Comparison of ENCODE assay signal across 14 cellular contexts in the genomic region with DNA sequence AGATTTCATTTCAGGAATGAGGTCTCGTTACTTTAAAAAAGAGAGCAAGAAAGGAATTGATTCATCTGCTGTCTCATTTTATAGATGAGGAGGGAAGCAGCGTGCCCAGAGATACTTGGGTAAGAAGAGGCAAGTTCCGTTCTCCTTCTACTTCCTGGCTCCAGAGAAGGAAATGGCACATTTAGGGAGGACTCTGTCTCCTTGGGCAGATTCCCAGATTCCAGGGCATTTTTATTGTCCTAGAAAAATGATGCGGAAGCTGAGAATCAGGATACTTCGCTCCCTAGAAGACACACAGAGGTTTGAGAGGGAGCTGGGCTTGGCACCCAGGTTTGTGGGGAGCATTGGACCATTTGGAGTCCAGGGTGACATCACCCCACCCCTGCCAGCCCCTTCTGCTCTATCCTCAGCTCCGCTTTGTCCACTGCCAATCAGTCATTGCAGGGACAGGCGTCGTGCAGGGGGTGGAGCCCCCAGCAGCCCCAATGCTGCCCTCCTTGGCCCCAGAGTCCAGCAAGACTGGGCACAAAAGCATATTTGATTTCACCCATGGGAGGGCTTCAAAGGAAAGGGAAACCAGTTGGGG.
A peak's percentile ranks its signal among the peaks of the same experiment; 100 is the strongest.
DNase-seq lines count a peak whose midpoint lies in the region; ATAC-seq, FAIRE-seq and TF ChIP-seq lines count a peak whose summit lies in the region.
"Had no signal": no experiment of that assay in that cellular context is flagged by ENCODE, and none has a peak within 500 bp of the region (broad histone marks: within the 10 kb centered on the region; RNA-seq: fewer than 3 reads in every experiment).

No MANE protein-coding gene starts in this region.

- DNase-seq in EH (ENCODE audit: low read depth), result peak; percentile 63
- DNase-seq in RWPE1 (ENCODE audit: low spot score), result no peak
- DNase-seq in keratinocyte (ENCODE audit: low read depth, low spot score), result no peak
- DNase-seq in gastrocnemius medialis, result no peak
- DNase-seq in HuH-7 (ENCODE audit: low spot score), result no peak
- DNase-seq in GM13976 (ENCODE audit: low spot score), result no peak
- DNase-seq in GM19240 (ENCODE audit: insufficient read length, low spot score), result no peak
- DNase-seq: activated T-cell treated with anti-CD3 and anti-CD28 coated beads, Interleukin-2, amount 50 U/mL, for 72 hours; H7; SHP77 treated with DMSO at 0.1 percent for 48 hours had no signal

- H3K4me3 ChIP-seq in keratinocyte (ENCODE audit: control insufficient read depth in 2 of 3, extremely low read depth in 1 of 3, insufficient read depth in 2 of 3, low read depth in 1 of 3, low read length in 3 of 3) (peak overlapping the region in 1 of 3 experiments; percentile 52), gastrocnemius medialis (no peak overlapping the region)
- H3K4me3 ChIP-seq: lung had no signal

- ATAC-seq in gastrocnemius medialis (no peak), GM18907 (IDR thresholded peaks at IDR 0.05; ENCODE audit: unreplicated experiment) (no peak)
- ATAC-seq: activated T-cell treated with anti-CD3 and anti-CD28 coated beads, Interleukin-2, amount 50 U/mL, for 72 hours had no signal

- in situ Hi-C loops in gastrocnemius medialis (cut with MboI; ENCODE audit: low sequenced_read_pairs in 4 of 4), result no loop called here
- in situ Hi-C loops in GM13976 (cut with MboI; ENCODE audit: low sequenced_read_pairs, unreplicated experiment), result no loop called here

- intact Hi-C loops in gastrocnemius medialis (cut with DNase I; ENCODE audit: low total_unique reads), result no loop called here

- no peaks in the 10 kb centered on the region for H3K79me2 ChIP-seq in keratinocyte (ENCODE audit: control insufficient read depth, insufficient read depth, low read length)

- H3K4me1 ChIP-seq in keratinocyte (ENCODE audit: control insufficient read depth, extremely low read depth, insufficient read depth, low read length), result peaks cover 37% of the 10 kb centered on the region
- H3K4me1 ChIP-seq in gastrocnemius medialis, result peaks cover 18% of the 10 kb centered on the region in 2 donors
- H3K4me1 ChIP-seq: Caco-2 had no signal

- H3K27me3 ChIP-seq in keratinocyte (ENCODE audit: control insufficient read depth, extremely low read depth, insufficient read depth, low read length), result no peaks in the 10 kb centered on the region
- H3K27me3 ChIP-seq in gastrocnemius medialis, result no peaks in the 10 kb centered on the region

- POLR2A ChIA-PET in RWPE1 (lab: Yijun Ruan, JAX; ENCODE audit: low non-redundant PET), result no interaction called here

- CTCF ChIA-PET in RWPE1 (lab: Yijun Ruan, JAX), result no interaction called here

- H3K36me3 ChIP-seq in keratinocyte (ENCODE audit: control insufficient read depth in 2 of 2, extremely low read depth in 1 of 2, insufficient read depth in 2 of 2, low read length in 2 of 2) (no peaks in the 10 kb centered on the region), gastrocnemius medialis (no peaks in the 10 kb centered on the region)

- H3K9ac ChIP-seq in keratinocyte (ENCODE audit: control insufficient read depth, extremely low read depth, insufficient read depth, low read length), result peak overlapping the region; percentile 49
- H3K9ac ChIP-seq: KMS-11 had no signal

- peak overlapping the region; percentile 84 for H2AFZ ChIP-seq in keratinocyte (ENCODE audit: control insufficient read depth, low read length)

- dilution Hi-C loops in keratinocyte (cut with MboI; ENCODE audit: extremely low pct_ligation_motif_present, low sequenced_read_pairs), result no loop called here

- TF ChIP-seq POLR2A in gastrocnemius medialis (IDR thresholded peaks at IDR 0.05), result no peak

- H3K27ac ChIP-seq in RWPE1 (peak overlapping the region; percentile 97), keratinocyte (ENCODE audit: control insufficient read depth, insufficient read depth, low read length) (no peak overlapping the region), gastrocnemius medialis (peak overlapping the region in 3 of 4 donors; percentile 12 to 50 (median 40))
- H3K27ac ChIP-seq: KMS-11 had no signal

- no peaks in the 10 kb centered on the region for H3K9me1 ChIP-seq in keratinocyte (ENCODE audit: control insufficient read depth, extremely low read depth, insufficient read depth, low read length)

- H3K4me2 ChIP-seq in keratinocyte (ENCODE audit: control insufficient read depth, extremely low read depth, insufficient read depth, low read depth, low read length), result peak overlapping the region; percentile 83
- H3K4me2 ChIP-seq: KMS-11 had no signal

- TF ChIP-seq CTCF in RWPE1 (conservative IDR thresholded peaks at IDR 0.05; ENCODE audit: low read depth), result no peak
- TF ChIP-seq CTCF in keratinocyte (optimal IDR thresholded peaks at IDR 0.05 in 1 of 3, IDR thresholded peaks at IDR 0.05 in 1 of 3, conservative IDR thresholded peaks at IDR 0.05 in 1 of 3; ENCODE audit: extremely low read depth in 1 of 3, insufficient read depth in 2 of 3, low read length in 3 of 3), result no peak
- no peak for TF ChIP-seq CTCF in gastrocnemius medialis (IDR thresholded peaks at IDR 0.05 in 4 of 5, conservative IDR thresholded peaks at IDR 0.05 in 1 of 5)
- TF ChIP-seq CTCF in GM13976 (IDR thresholded peaks at IDR 0.05; ENCODE audit: borderline replicate concordance, control extremely low read depth, extremely low read depth, insufficient read depth, missing control alignments), result no peak

- H3K9me3 ChIP-seq in keratinocyte (ENCODE audit: control insufficient read depth, low read depth, low read length) (no peaks in the 10 kb centered on the region), gastrocnemius medialis (no peaks in the 10 kb centered on the region)
- H3K9me3 ChIP-seq: Caco-2 had no signal

- H4K20me1 ChIP-seq in keratinocyte (ENCODE audit: control insufficient read depth, extremely low read depth, insufficient read depth, low read length), result no peaks in the 10 kb centered on the region

- FAIRE-seq in keratinocyte (lab: Jason Lieb, UNC), result peak; percentile 60
